In the genomic region with DNA sequence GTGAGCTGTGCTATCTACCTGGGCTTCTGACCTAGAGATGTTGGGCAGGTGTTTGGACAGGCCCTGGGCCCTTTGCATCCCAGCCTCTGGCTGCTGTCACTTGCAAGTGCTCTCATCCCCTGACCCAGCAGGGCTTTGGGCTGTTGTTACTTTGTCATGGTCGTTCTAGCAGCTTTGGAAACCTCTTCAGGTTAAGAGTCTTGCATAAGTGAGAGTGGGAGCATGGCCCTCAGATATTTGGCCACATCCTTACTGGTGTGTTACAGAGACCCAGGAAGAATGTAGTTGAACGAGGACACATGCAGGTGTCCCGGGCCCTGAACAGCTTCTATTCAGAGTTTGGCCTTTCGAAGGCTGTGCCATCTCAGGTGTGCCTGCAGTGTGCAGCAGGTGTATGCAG, we compare ENCODE assay signal across 20 cellular contexts. TPM values are rescaled to one million over a fixed set of nuclear protein-coding genes. Genes with fewer than 3 reads are reported as not detected.
DNase-seq lines count a peak whose midpoint lies in the region; ATAC-seq and TF ChIP-seq lines count a peak whose summit lies in the region.
"Had no signal": no experiment of that assay in that cellular context is flagged by ENCODE, and none has a peak within 500 bp of the region (broad histone marks: within the 10 kb centered on the region; RNA-seq: fewer than 3 reads in every experiment).

No MANE protein-coding gene starts in this region.

- TF ChIP-seq EP300 in stomach (IDR thresholded peaks at IDR 0.05), result no peak

- DNase-seq in activated CD8-positive, alpha-beta T cell treated with anti-CD3 and anti-CD28 coated beads, Interleukin-2, amount 10 ng/mL, durations not matched to agents 7 days and 5 days, result peak; percentile 18
- DNase-seq in activated CD8-positive, alpha-beta T cell treated with anti-CD3 and anti-CD28 coated beads for 36 hours, result no peak
- no peak for DNase-seq in NB4 (ENCODE audit: low read depth)
- DNase-seq in endodermal cell, result no peak
- DNase-seq in stomach, result no peak
- DNase-seq in AG08395 (ENCODE audit: low spot score), result no peak
- no peak for DNase-seq in NCI-H1417 treated with DMSO at 0.1 percent for 48 hours (lab: John Stamatoyannopoulos, UW)
- DNase-seq: activated CD4-positive, alpha-beta T cell treated with anti-CD3 and anti-CD28 coated beads, Interleukin-2, amount 50 U/mL, for 4 hours; activated naive CD4-positive, alpha-beta T cell treated with Interleukin-2 at 50 U/mL for 16 hours; DMS53; left lung; natural killer cell; NCI-H1048; NCI-H226; T-helper 9 cell; testis had no signal

- no peak overlapping the region for H3K27ac ChIP-seq in endodermal cell (ENCODE audit: low read depth, low read length)
- no peak overlapping the region for H3K27ac ChIP-seq in stomach
- H3K27ac ChIP-seq: epithelial cell of prostate, left lung, Peyer's patch, testis had no signal

- no peak overlapping the region for H3K9ac ChIP-seq in endodermal cell (ENCODE audit: extremely low read depth, low read length, poor library complexity, severe bottlenecking)

- peaks cover 71% of the 10 kb centered on the region for H3K4me1 Mint-ChIP-seq in activated CD8-positive, alpha-beta T cell treated with anti-CD3 and anti-CD28 coated beads, Interleukin-2, amount 10 ng/mL, durations not matched to agents 7 days and 5 days (ENCODE audit: low read depth)
- peaks cover 67% of the 10 kb centered on the region for H3K4me1 Mint-ChIP-seq in activated CD8-positive, alpha-beta T cell treated with anti-CD3 and anti-CD28 coated beads for 36 hours (ENCODE audit: low read depth)
- peaks cover 39% of the 10 kb centered on the region for H3K4me1 Mint-ChIP-seq in endodermal cell
- H3K4me1 Mint-ChIP-seq in stimulated activated memory B cell treated with anti-CD40 and anti-IgM and Interleukin-4, amounts not matched to agents 10 μg/mL and 1 μg/mL and 100 μg/mL, for 72 hours, result peaks cover 80% of the 10 kb centered on the region

- POLR2A ChIA-PET in activated CD8-positive, alpha-beta T cell treated with anti-CD3 and anti-CD28 coated beads, Interleukin-2, amount 10 ng/mL, durations not matched to agents 7 days and 5 days (lab: Charles Lee), result interaction anchor here (0.8 kb wide), 1 partner anchor 9 kb away, joined by 4 read pairs; no protein-coding TSS in a partner anchor
- POLR2A ChIA-PET in activated CD8-positive, alpha-beta T cell treated with anti-CD3 and anti-CD28 coated beads for 36 hours (lab: Charles Lee), result interaction anchor here (0.8 to 1.7 kb wide), 5 partner anchors 13 to 86 kb away, joined by 3 to 10 read pairs (median 4); a partner anchor contains a TSS

- no peak overlapping the region for H3K4me3 Mint-ChIP-seq in activated CD8-positive, alpha-beta T cell treated with anti-CD3 and anti-CD28 coated beads, Interleukin-2, amount 10 ng/mL, durations not matched to agents 7 days and 5 days
- no peak overlapping the region for H3K4me3 Mint-ChIP-seq in activated CD8-positive, alpha-beta T cell treated with anti-CD3 and anti-CD28 coated beads for 36 hours
- no peak overlapping the region for H3K4me3 Mint-ChIP-seq in endodermal cell
- H3K4me3 Mint-ChIP-seq in stimulated activated memory B cell treated with anti-CD40 and anti-IgM and Interleukin-4, amounts not matched to agents 10 μg/mL and 1 μg/mL and 100 μg/mL, for 72 hours, result peak overlapping the region; percentile 16
- H3K4me3 Mint-ChIP-seq: natural killer cell had no signal

- no peak for TF ChIP-seq CTCF in activated CD8-positive, alpha-beta T cell treated with anti-CD3 and anti-CD28 coated beads for 36 hours (IDR thresholded peaks at IDR 0.05)
- TF ChIP-seq CTCF in NB4 (IDR thresholded peaks at IDR 0.05; ENCODE audit: low read depth, low read length), result no peak
- no peak for TF ChIP-seq CTCF in endodermal cell (conservative IDR thresholded peaks at IDR 0.05)
- TF ChIP-seq CTCF in stomach (IDR thresholded peaks at IDR 0.05), result no peak

- peak overlapping the region; percentile 87 for H3K4me3 ChIP-seq in NB4 (ENCODE audit: low read depth, low read length)
- peak overlapping the region; percentile 70 for H3K4me3 ChIP-seq in endodermal cell (ENCODE audit: low read length)
- H3K4me3 ChIP-seq in stomach, result peak overlapping the region in 1 of 4 donors; percentile 1
- H3K4me3 ChIP-seq: left lung, Peyer's patch, testis had no signal

- H3K36me3 Mint-ChIP-seq in activated CD8-positive, alpha-beta T cell treated with anti-CD3 and anti-CD28 coated beads, Interleukin-2, amount 10 ng/mL, durations not matched to agents 7 days and 5 days (ENCODE audit: low read depth), result peaks cover 57% of the 10 kb centered on the region
- H3K36me3 Mint-ChIP-seq in activated CD8-positive, alpha-beta T cell treated with anti-CD3 and anti-CD28 coated beads for 36 hours (ENCODE audit: low read depth), result peaks cover 54% of the 10 kb centered on the region
- no peaks in the 10 kb centered on the region for H3K36me3 Mint-ChIP-seq in endodermal cell (ENCODE audit: low read depth)
- peaks cover 31% of the 10 kb centered on the region for H3K36me3 Mint-ChIP-seq in stimulated activated memory B cell treated with anti-CD40 and anti-IgM and Interleukin-4, amounts not matched to agents 10 μg/mL and 1 μg/mL and 100 μg/mL, for 72 hours
- H3K36me3 Mint-ChIP-seq: natural killer cell had no signal

- H3K9me3 ChIP-seq in endodermal cell (ENCODE audit: control insufficient read depth, low read length), result no peaks in the 10 kb centered on the region
- H3K9me3 ChIP-seq in stomach, result no peaks in the 10 kb centered on the region
- H3K9me3 ChIP-seq: left lung, Peyer's patch, testis had no signal

- H3K27me3 Mint-ChIP-seq in activated CD8-positive, alpha-beta T cell treated with anti-CD3 and anti-CD28 coated beads, Interleukin-2, amount 10 ng/mL, durations not matched to agents 7 days and 5 days (ENCODE audit: low read depth), result no peaks in the 10 kb centered on the region
- H3K27me3 Mint-ChIP-seq in activated CD8-positive, alpha-beta T cell treated with anti-CD3 and anti-CD28 coated beads for 36 hours, result no peaks in the 10 kb centered on the region
- H3K27me3 Mint-ChIP-seq in endodermal cell (ENCODE audit: insufficient read depth), result no peaks in the 10 kb centered on the region
- H3K27me3 Mint-ChIP-seq in stimulated activated memory B cell treated with anti-CD40 and anti-IgM and Interleukin-4, amounts not matched to agents 10 μg/mL and 1 μg/mL and 100 μg/mL, for 72 hours, result no peaks in the 10 kb centered on the region
- H3K27me3 Mint-ChIP-seq: central memory CD8-positive, alpha-beta T cell had no signal

- H3K27me3 ChIP-seq in endodermal cell (ENCODE audit: control insufficient read depth, insufficient read depth, low read length, poor library complexity, severe bottlenecking), result no peaks in the 10 kb centered on the region
- no peaks in the 10 kb centered on the region for H3K27me3 ChIP-seq in stomach
- H3K27me3 ChIP-seq: left lung, Peyer's patch, testis had no signal

- CTCF ChIA-PET in activated CD8-positive, alpha-beta T cell treated with anti-CD3 and anti-CD28 coated beads, Interleukin-2, amount 10 ng/mL, durations not matched to agents 7 days and 5 days (lab: Charles Lee), result interaction anchor here (1.6 kb wide), 1 partner anchor 27 kb away, joined by 6 read pairs; no protein-coding TSS in a partner anchor
- CTCF ChIA-PET in activated CD8-positive, alpha-beta T cell treated with anti-CD3 and anti-CD28 coated beads for 36 hours (lab: Charles Lee), result interaction anchor here (2.6 kb wide), 1 partner anchor 27 kb away, joined by 6 read pairs; no protein-coding TSS in a partner anchor

- no peaks in the 10 kb centered on the region for H3K9me3 Mint-ChIP-seq in activated CD8-positive, alpha-beta T cell treated with anti-CD3 and anti-CD28 coated beads, Interleukin-2, amount 10 ng/mL, durations not matched to agents 7 days and 5 days (ENCODE audit: insufficient read depth)
- H3K9me3 Mint-ChIP-seq in activated CD8-positive, alpha-beta T cell treated with anti-CD3 and anti-CD28 coated beads for 36 hours, result no peaks in the 10 kb centered on the region
- H3K9me3 Mint-ChIP-seq in endodermal cell, result no peaks in the 10 kb centered on the region
- H3K9me3 Mint-ChIP-seq in stimulated activated memory B cell treated with anti-CD40 and anti-IgM and Interleukin-4, amounts not matched to agents 10 μg/mL and 1 μg/mL and 100 μg/mL, for 72 hours, result no peaks in the 10 kb centered on the region
- H3K9me3 Mint-ChIP-seq: central memory CD8-positive, alpha-beta T cell; natural killer cell had no signal

- peak overlapping the region; percentile 30 for H3K27ac Mint-ChIP-seq in activated CD8-positive, alpha-beta T cell treated with anti-CD3 and anti-CD28 coated beads, Interleukin-2, amount 10 ng/mL, durations not matched to agents 7 days and 5 days
- H3K27ac Mint-ChIP-seq in activated CD8-positive, alpha-beta T cell treated with anti-CD3 and anti-CD28 coated beads for 36 hours, result no peak overlapping the region
- no peak overlapping the region for H3K27ac Mint-ChIP-seq in endodermal cell
- H3K27ac Mint-ChIP-seq in stimulated activated memory B cell treated with anti-CD40 and anti-IgM and Interleukin-4, amounts not matched to agents 10 μg/mL and 1 μg/mL and 100 μg/mL, for 72 hours, result peak overlapping the region; percentile 46

- H3K36me3 ChIP-seq in endodermal cell (ENCODE audit: control insufficient read depth, insufficient read depth, low read length) (peaks cover 14% of the 10 kb centered on the region), stomach (peaks cover 0 to 8% (median 0%) of the 10 kb centered on the region in 4 donors)
- H3K36me3 ChIP-seq: left lung, Peyer's patch had no signal

- H3K4me1 ChIP-seq in endodermal cell (ENCODE audit: control insufficient read depth, insufficient read depth, low read length) (peaks cover 6% of the 10 kb centered on the region), stomach (peaks cover 65 to 81% (median 74%) of the 10 kb centered on the region in 4 donors)

- intact Hi-C loops in activated CD8-positive, alpha-beta T cell treated with anti-CD3 and anti-CD28 coated beads for 36 hours (cut with micrococcal nuclease), result no loop called here
- intact Hi-C loops in stomach (cut with DNase I; ENCODE audit: low total_unique reads), result loop anchor here (5.0 kb wide), 1 partner anchor 85 kb away; a partner anchor contains a TSS

- WGBS in endodermal cell (ENCODE audit: insufficient coverage in 1 of 2, insufficient read length in 1 of 2), 2 experiments, result 81 to 82% methylated on average over 4 of the region's 4 CpGs
- WGBS in stomach, 5 donors, result 62 to 71% (median 66%) methylated on average over 4 of the region's 4 CpGs

- ATAC-seq in activated CD8-positive, alpha-beta T cell treated with anti-CD3 and anti-CD28 coated beads, Interleukin-2, amount 10 ng/mL, durations not matched to agents 7 days and 5 days, result no peak
- ATAC-seq in activated CD8-positive, alpha-beta T cell treated with anti-CD3 and anti-CD28 coated beads for 36 hours, result no peak
- ATAC-seq in stimulated activated memory B cell treated with anti-CD40 and anti-IgM and Interleukin-4, amounts not matched to agents 10 μg/mL and 1 μg/mL and 100 μg/mL, for 72 hours, result no peak
- ATAC-seq: left lung, natural killer cell had no signal

- TF ChIP-seq POLR2A in NB4 (IDR thresholded peaks at IDR 0.05; ENCODE audit: extremely low read depth, insufficient read length), result no peak
- no peak for TF ChIP-seq POLR2A in stomach (IDR thresholded peaks at IDR 0.05)

RNA-seq across cellular contexts. Expression of a gene that starts 4.5 kb away (rescaled TPM):
- 10 to 100 TPM; 43.1 to 45.5 TPM for total RNA-seq in activated CD8-positive, alpha-beta T cell treated with anti-CD3 and anti-CD28 coated beads, Interleukin-2, amount 10 ng/mL, durations not matched to agents 7 days and 5 days
- 10 to 100 TPM; 50.6 to 51.9 TPM for total RNA-seq in activated CD8-positive, alpha-beta T cell treated with anti-CD3 and anti-CD28 coated beads for 36 hours
- total RNA-seq in endodermal cell (10 to 100 TPM; 25.5 to 32.7 TPM), stomach (10 to 100 TPM; 12.8 to 37.4 (median 27.2) TPM)
- 28.5 TPM for polyA plus RNA-seq in endodermal cell (2013, experiment 1 of 2)
- polyA plus RNA-seq in endodermal cell (2013, experiment 2 of 2), result 31.3 TPM
- polyA plus RNA-seq in stomach, result 1 to 10 TPM; 3.5 to 8.4 (median 4.2) TPM

Comparison
In these comparisons a context has a peak if more than half of its experiments do, and no peak if none do; other contexts are left out.
1. H3K27ac Mint-ChIP-seq: peak in activated CD8-positive, alpha-beta T cell treated with anti-CD3 and anti-CD28 coated beads, Interleukin-2, amount 10 ng/mL, durations not matched to agents 7 days and 5 days (single experiment) and stimulated activated memory B cell treated with anti-CD40 and anti-IgM and Interleukin-4, amounts not matched to agents 10 μg/mL and 1 μg/mL and 100 μg/mL, for 72 hours (single experiment); none in activated CD8-positive, alpha-beta T cell treated with anti-CD3 and anti-CD28 coated beads for 36 hours (single experiment) and endodermal cell (single experiment).